21 cellular contexts compared by ENCODE assay signal in genomic region chr5:55675119-55675518, GRCh38. TPM values are rescaled to one million over a fixed set of nuclear protein-coding genes. Genes with fewer than 3 reads are reported as not detected.
DNase-seq lines count a peak whose midpoint lies in the region; ATAC-seq, FAIRE-seq and TF ChIP-seq lines count a peak whose summit lies in the region.
"Had no signal": no experiment of that assay in that cellular context is flagged by ENCODE, and none has a peak within 500 bp of the region (broad histone marks: within the 10 kb centered on the region; RNA-seq: fewer than 3 reads in every experiment).

No MANE protein-coding gene starts in this region.

- WGBS in HepG2 (ENCODE audit: low lambda C conversion rate), result 90% methylated on average over 1 of the region's 1 CpG
- WGBS in right lobe of liver (ENCODE audit: insufficient coverage, low coverage, low lambda C conversion rate, missing lambda C conversion rate), result 14% methylated on average over 1 of the region's 1 CpG

- H3K9ac ChIP-seq in HepG2 (ENCODE audit: insufficient read depth, low read depth, low read length) (no peak overlapping the region), PC-3 (ENCODE audit: low read length) (no peak overlapping the region)

- H3K36me3 ChIP-seq in HepG2 (replicated peaks in 1 of 2; ENCODE audit: control insufficient read depth in 1 of 2, insufficient read depth in 2 of 2, low read length in 2 of 2), result no peaks in the 10 kb centered on the region; a peak in 1 of 5 replicates
- no peaks in the 10 kb centered on the region for H3K36me3 ChIP-seq in right lobe of liver
- H3K36me3 ChIP-seq in vagina, result no peaks in the 10 kb centered on the region
- no peaks in the 10 kb centered on the region for H3K36me3 ChIP-seq in PC-3 (ENCODE audit: low read depth, low read length)

- H3K27ac ChIP-seq in HepG2 (ENCODE audit: extremely low read length, insufficient read depth, low read length) (no peak overlapping the region), right lobe of liver (no peak overlapping the region), vagina (peak overlapping the region; percentile 36), PC-3 (ENCODE audit: low read length) (no peak overlapping the region)
- H3K27ac ChIP-seq: body of pancreas, VCaP had no signal

- H2AFZ ChIP-seq in HepG2 (ENCODE audit: low read length) (no peak overlapping the region), PC-3 (ENCODE audit: low read length) (no peak overlapping the region)

- TF ChIP-seq RAD21 in HepG2 (CRISPR knock-in tag; IDR thresholded peaks at IDR 0.05), result no peak

- no peaks in the 10 kb centered on the region for H3K9me3 ChIP-seq in HepG2 (ENCODE audit: low read length)
- H3K9me3 ChIP-seq in right lobe of liver, result no peaks in the 10 kb centered on the region
- no peaks in the 10 kb centered on the region for H3K9me3 ChIP-seq in vagina
- H3K9me3 ChIP-seq in PC-3 (ENCODE audit: low read length), result no peaks in the 10 kb centered on the region
- H3K9me3 ChIP-seq: body of pancreas had no signal

- no TSS peak for BruUV-seq in HepG2 (replicated peaks; lab: Mats Ljungman, UMichigan)
- BruUV-seq in PC-3 (replicated peaks; lab: Mats Ljungman, UMichigan), result no TSS peak

- CTCF ChIA-PET in HepG2 (lab: Yijun Ruan, JAX; ENCODE audit: low intra/inter-chr PET ratio, low total read pairs) (no interaction called here), PC-3 (lab: Charles Lee) (no interaction called here)

- H3K4me1 ChIP-seq in HepG2 (ENCODE audit: insufficient read depth, low read length) (peaks cover 9% of the 10 kb centered on the region), right lobe of liver (peaks cover 0 to 9% (median 0%) of the 10 kb centered on the region in 4 donors), vagina (peaks cover 36% of the 10 kb centered on the region), PC-3 (ENCODE audit: insufficient read depth, low read length) (no peaks in the 10 kb centered on the region)

- TF ChIP-seq EP300 in HepG2 (IDR thresholded peaks at IDR 0.05; ENCODE audit: low read depth in 2 of 2, low read length in 2 of 2), result no peak
- no peak for TF ChIP-seq EP300 in HepG2 (CRISPR knock-in tag; IDR thresholded peaks at IDR 0.05; ENCODE audit: borderline replicate concordance)

- H3F3A ChIP-seq in PC-3 (ENCODE audit: low read length, unreplicated experiment), result no peaks in the 10 kb centered on the region

- POLR2A ChIA-PET in HepG2 (lab: Yijun Ruan, JAX) (no interaction called here), PC-3 (lab: Charles Lee; ENCODE audit: unreplicated experiment) (no interaction called here)

- H3K4me2 ChIP-seq in HepG2 (ENCODE audit: low read depth, low read length), result no peak overlapping the region
- H3K4me2 ChIP-seq in PC-3 (ENCODE audit: low read length), result no peak overlapping the region

- no peak for FAIRE-seq in HepG2 (lab: Jason Lieb, UNC)

- H4K20me1 ChIP-seq in HepG2 (ENCODE audit: insufficient read depth, low read length) (no peaks in the 10 kb centered on the region), PC-3 (ENCODE audit: low read length) (no peaks in the 10 kb centered on the region)

- in situ Hi-C loops in HepG2 (cut with HindIII; ENCODE audit: extremely low pct_ligation_motif_present, low pct_unique_long_range_greater_than_20kb), result no loop called here

- no peak for DNase-seq in HepG2 (ENCODE audit: low spot score)
- no peak for DNase-seq in right lobe of liver
- peak; percentile 48 for DNase-seq in dedifferentiated amniotic fluid mesenchymal stem cell (ENCODE audit: extremely low spot score)
- peak; percentile 34 for DNase-seq in myocyte (ENCODE audit: low read depth)
- DNase-seq in vagina (ENCODE audit: extremely low spot score in 2 of 2), result no peak
- no peak for DNase-seq in T-helper 9 cell
- DNase-seq in SIG-M5 treated with dmso at 0.1 percent for 504 hours (lab: John Stamatoyannopoulos, UW; ENCODE audit: unreplicated experiment), result no peak
- DNase-seq in PC-3, result no peak
- DNase-seq: activated CD4-positive, alpha-beta T cell treated with anti-CD3 and anti-CD28 coated beads, Interleukin-2, amount 50 U/mL, for 48 hours; activated naive CD4-positive, alpha-beta T cell treated with anti-CD3 and anti-CD28 coated beads, Interleukin-2, amount 10 ng/mL, durations not matched to agents 7 days and 5 days; activated T-cell treated with anti-CD3 and anti-CD28 coated beads for 4 hours; body of pancreas; CD4-positive, alpha-beta T cell; head of caudate nucleus; NCI-H1694 treated with DMSO at 0.1 percent for 48 hours; stimulated activated CD4-positive, alpha-beta T cell treated with anti-CD3 and anti-CD28 coated beads, Interleukin-15, amount 100 ng/mL, for 24 hours; T-helper 1 cell had no signal

- H3K27me3 ChIP-seq in HepG2 (ENCODE audit: control insufficient read depth in 1 of 2, insufficient read depth in 2 of 2, low read length in 2 of 2) (no peaks in the 10 kb centered on the region), right lobe of liver (no peaks in the 10 kb centered on the region), vagina (no peaks in the 10 kb centered on the region), PC-3 (ENCODE audit: low read length) (no peaks in the 10 kb centered on the region)
- H3K27me3 ChIP-seq: body of pancreas had no signal

- TF ChIP-seq POLR2A in HepG2 (IDR thresholded peaks at IDR 0.05; ENCODE audit: insufficient read depth in 1 of 2, low read depth in 2 of 2, low read length in 2 of 2) (no peak), right lobe of liver (IDR thresholded peaks at IDR 0.05) (no peak), vagina (IDR thresholded peaks at IDR 0.05) (no peak)

- H3K9me2 ChIP-seq in PC-3 (replicated peaks; ENCODE audit: low read length), result no peaks in the 10 kb centered on the region

- H3K4me3 ChIP-seq in HepG2 (replicated peaks in 1 of 3; ENCODE audit: insufficient read depth in 1 of 3, low read depth in 2 of 3, low read length in 3 of 3) (no peak overlapping the region), right lobe of liver (no peak overlapping the region), vagina (no peak overlapping the region), PC-3 (ENCODE audit: low read length) (no peak overlapping the region)
- H3K4me3 ChIP-seq: body of pancreas had no signal

- TF ChIP-seq CTCF in HepG2 (CRISPR knock-in tag; IDR thresholded peaks at IDR 0.05) (no peak), right lobe of liver (IDR thresholded peaks at IDR 0.05) (no peak), vagina (IDR thresholded peaks at IDR 0.05) (no peak), PC-3 (conservative IDR thresholded peaks at IDR 0.05; ENCODE audit: low read depth, low read length) (no peak)

- intact Hi-C loops in HepG2 (cut with micrococcal nuclease; ENCODE audit: unreplicated experiment), result no loop called here
- intact Hi-C loops in right lobe of liver (cut with DNase I), result no loop called here
- intact Hi-C loops in vagina (cut with DNase I), result no loop called here
- intact Hi-C loops in PC-3 (cut with micrococcal nuclease), result no loop called here

- H3K79me2 ChIP-seq in HepG2 (ENCODE audit: insufficient read depth, low read length), result no peaks in the 10 kb centered on the region
- H3K79me2 ChIP-seq in PC-3 (ENCODE audit: low read length), result no peaks in the 10 kb centered on the region

- ATAC-seq in HepG2 (no peak), right lobe of liver (no peak), PC-3 (no peak; the same call in 1 of the 2 replicates)
- ATAC-seq: body of pancreas; natural killer cell treated with Interleukin-12 subunit alpha and Interleukin-12 subunit beta and Interleukin-15 and Interleukin-18, amount 100 ng/mL, for 72 hours; Right ventricle myocardium inferior; stimulated activated effector memory CD8-positive, alpha-beta T cell treated with anti-CD3 and anti-CD28 coated beads, Interleukin-12 subunit alpha, Interleukin-12 subunit beta, amount 100 ng/mL, for 72 hours had no signal

TF ChIP-seq in HepG2, 621 proteins besides CTCF, POLR2A, EP300 and RAD21:
- TF ChIP-seq MAFF (IDR thresholded peaks at IDR 0.05; ENCODE audit: low read depth, low read length) (peak; percentile 33; the same call in 1 of the 2 replicates), MED13 (CRISPR knock-in tag; IDR thresholded peaks at IDR 0.05) (no peak), MAFK (conservative IDR thresholded peaks at IDR 0.05 in 1 of 2, IDR thresholded peaks at IDR 0.05 in 1 of 2; ENCODE audit: low read length in 2 of 2) (peak; percentile 32 to 69; a peak in 3 of 4 replicates)

RNA-seq across cellular contexts. Expression of gene SLC38A9, which starts 37.0 kb away (rescaled TPM):
- total RNA-seq in HepG2 (2016; rRNA removed; fragmentation: Illumina TruSeq; extraction: Trizol) (26.0 and 36.0 TPM in 2 replicates), right lobe of liver (10 to 100 TPM; 12.5 to 21.0 (median 14.8) TPM), myocyte (14.7 and 15.2 TPM in 2 replicates), vagina (23.3 TPM), PC-3 (2014; rRNA removed) (6.5 and 12.9 TPM in 2 replicates)
- total RNA-seq in HepG2 (2016; cell fraction: cytosol; rRNA removed; fragmentation: Illumina TruSeq; extraction: Trizol; ENCODE audit: low read depth), result 13.9 and 17.6 TPM in 2 replicates
- total RNA-seq in HepG2 (2016; cell fraction: insoluble cytoplasmic fraction; rRNA removed; fragmentation: Illumina TruSeq; extraction: Trizol), result 28.1 and 33.1 TPM in 2 replicates
- 10.4 and 15.5 TPM in 2 replicates for total RNA-seq in HepG2 (2016; cell fraction: membrane; rRNA removed; fragmentation: Illumina TruSeq; extraction: Trizol)
- total RNA-seq in HepG2 (2016; cell fraction: nucleus; rRNA removed; fragmentation: Illumina TruSeq; extraction: Trizol), result 43.6 and 44.6 TPM in 2 replicates
- polyA plus RNA-seq in HepG2 (2011; rRNA removed), result 19.3 and 20.5 TPM in 2 replicates
- polyA plus RNA-seq in HepG2 (2011; cell fraction: cytosol; rRNA removed), result 6.9 and 14.9 TPM in 2 replicates
- polyA plus RNA-seq in HepG2 (2011; cell fraction: nucleus; rRNA removed), result 9.3 and 11.2 TPM in 2 replicates
- polyA plus RNA-seq in HepG2 (2012), result 14.0 and 18.5 TPM in 2 replicates
- 2.2 TPM in 2 replicates for polyA plus RNA-seq in HepG2 (2016; cell fraction: cytosol; fragmentation: Illumina TruSeq; extraction: Trizol; ENCODE audit: low read depth)
- polyA plus RNA-seq in HepG2 (2016; cell fraction: insoluble cytoplasmic fraction; fragmentation: Illumina TruSeq; extraction: Trizol; ENCODE audit: low read depth), result 14.8 and 15.5 TPM in 2 replicates
- polyA plus RNA-seq in HepG2 (2016; cell fraction: membrane; fragmentation: Illumina TruSeq; extraction: Trizol; ENCODE audit: low read depth), result 3.5 and 5.0 TPM in 2 replicates
- polyA plus RNA-seq in HepG2 (2016; cell fraction: nucleus; fragmentation: Illumina TruSeq; extraction: Trizol; ENCODE audit: insufficient read depth, low read depth), result 27.3 and 35.5 TPM in 2 replicates
- 17.2 and 38.1 TPM in 2 replicates for polyA minus RNA-seq in HepG2 (2011; rRNA and poly(A)+ RNA removed; ENCODE audit: low replicate concordance)
- polyA minus RNA-seq in HepG2 (2011; cell fraction: cytosol; rRNA and poly(A)+ RNA removed), result 11.3 and 15.0 TPM in 2 replicates
- polyA minus RNA-seq in HepG2 (2011; cell fraction: nucleus; rRNA and poly(A)+ RNA removed), result 60.4 and 66.8 TPM in 2 replicates
- polyA plus RNA-seq in myocyte (2012), result 10.0 TPM

Comparison
In these comparisons a context has a peak if more than half of its experiments do, and no peak if none do; other contexts are left out.
1. DNase-seq: peak in dedifferentiated amniotic fluid mesenchymal stem cell (single experiment) and myocyte (single experiment); none in HepG2 (single experiment), right lobe of liver (0 of 3), vagina (0 of 2), T-helper 9 cell (single experiment), SIG-M5 treated with dmso at 0.1 percent for 504 hours (single experiment) and PC-3 (single experiment).